ENCODE assay signal across 17 cellular contexts in the genomic region with DNA sequence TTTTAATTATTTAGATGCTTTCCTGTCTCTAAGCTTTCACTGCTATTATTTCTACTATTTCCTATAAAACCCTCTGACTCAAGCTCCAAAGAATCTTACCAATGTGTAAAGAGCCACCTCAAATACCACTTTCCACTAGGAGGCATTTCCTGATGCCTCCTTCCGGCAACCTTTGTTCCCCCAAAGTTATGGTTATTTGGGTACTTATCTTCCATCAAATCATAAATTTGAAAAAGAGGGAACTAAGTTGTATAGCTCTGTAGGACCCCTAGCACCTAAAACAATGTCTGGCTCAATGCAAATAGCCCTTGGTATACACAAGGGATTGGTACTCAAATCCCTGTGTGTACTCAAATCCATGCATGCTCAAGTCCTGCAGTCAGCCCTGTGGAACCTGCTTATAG.
DNase-seq lines count a peak whose midpoint lies in the region; TF ChIP-seq lines count a peak whose summit lies in the region.
"Had no signal": no experiment of that assay in that cellular context is flagged by ENCODE, and none has a peak within 500 bp of the region (broad histone marks: within the 10 kb centered on the region; RNA-seq: fewer than 3 reads in every experiment).

No MANE protein-coding gene starts in this region.

- H3K36me3 ChIP-seq in mesodermal cell (ENCODE audit: control insufficient read depth, insufficient read depth, low read length): peaks cover 5% of the 10 kb centered on the region
- H3K36me3 ChIP-seq: vagina had no signal

- peaks cover 19% of the 10 kb centered on the region for H3K4me1 Mint-ChIP-seq in chondrocyte (ENCODE audit: low read depth)
- H3K4me1 Mint-ChIP-seq: CD4-positive, CD25-positive, alpha-beta regulatory T cell; immature natural killer cell; nephron progenitor cell had no signal

- no peak overlapping the region for H3K4me3 Mint-ChIP-seq in chondrocyte (ENCODE audit: unreplicated experiment)
- H3K4me3 Mint-ChIP-seq: CD4-positive, CD25-positive, alpha-beta regulatory T cell; immature natural killer cell; nephron progenitor cell had no signal

- peaks cover 19% of the 10 kb centered on the region for H3K9me3 Mint-ChIP-seq in chondrocyte (ENCODE audit: low read depth)

- TF ChIP-seq CTCF in chondrocyte (IDR thresholded peaks at IDR 0.05): peak; percentile 25
- no peak for TF ChIP-seq CTCF in coronary artery (IDR thresholded peaks at IDR 0.05)

- WGBS in mesodermal cell (ENCODE audit: insufficient coverage in 2 of 2), 2 experiments: no CpG with 5 or more reads among the region's 1 CpG

- peak overlapping the region; percentile 32 for H3K27ac ChIP-seq in mesodermal cell (ENCODE audit: low read depth, low read length, severe bottlenecking)
- H3K27ac ChIP-seq in coronary artery: no peak overlapping the region
- H3K27ac ChIP-seq: ascending aorta, spleen, vagina had no signal

- H3K4me3 ChIP-seq in mesodermal cell (ENCODE audit: extremely low read depth, insufficient read depth, low read length, poor library complexity, severe bottlenecking) (no peak overlapping the region), coronary artery (no peak overlapping the region)
- H3K4me3 ChIP-seq: ascending aorta, spleen, vagina had no signal

- no peaks in the 10 kb centered on the region for H3K27me3 Mint-ChIP-seq in chondrocyte (ENCODE audit: low read depth)
- H3K27me3 Mint-ChIP-seq: CD4-positive, CD25-positive, alpha-beta regulatory T cell had no signal

- DNase-seq in EL: peak; percentile 79
- peak; percentile 83 for DNase-seq in M059J (ENCODE audit: low read depth)
- no peak for DNase-seq in chondrocyte (ENCODE audit: low spot score)
- DNase-seq in NOMO-1 (lab: John Stamatoyannopoulos, UW; ENCODE audit: unreplicated experiment in 2 of 2): no peak
- no peak for DNase-seq in stimulated activated CD4-positive, alpha-beta T cell treated with anti-CD3 and anti-CD28 coated beads, Interleukin-4, amount 100 ng/mL, for 1 hour
- no peak for DNase-seq in NCI-H748 treated with DMSO at 0.1 percent for 48 hours (lab: John Stamatoyannopoulos, UW)
- DNase-seq in coronary artery (ENCODE audit: low spot score): no peak
- DNase-seq: activated T-cell treated with anti-CD3 and anti-CD28 coated beads for 4 hours; CD4-positive, CD25-positive, alpha-beta regulatory T cell; immature natural killer cell; KG1; NCI-H2107; nephron progenitor cell; spleen had no signal

- peaks cover 5% of the 10 kb centered on the region for H3K9me3 ChIP-seq in mesodermal cell (ENCODE audit: control insufficient read depth, low read length)
- H3K9me3 ChIP-seq: ascending aorta, vagina had no signal

- peaks cover 20% of the 10 kb centered on the region for H3K36me3 Mint-ChIP-seq in chondrocyte (ENCODE audit: low read depth)

- peak overlapping the region; percentile 75 for H3K27ac Mint-ChIP-seq in chondrocyte (ENCODE audit: unreplicated experiment)
- H3K27ac Mint-ChIP-seq: CD4-positive, CD25-positive, alpha-beta regulatory T cell; immature natural killer cell; nephron progenitor cell had no signal

- H3K4me1 ChIP-seq in mesodermal cell (ENCODE audit: control insufficient read depth, insufficient read depth, low read length, poor library complexity, severe bottlenecking): peaks cover 4% of the 10 kb centered on the region
- H3K4me1 ChIP-seq: ascending aorta, spleen, vagina had no signal

Comparison
In these comparisons a context has a peak if more than half of its experiments do, and no peak if none do; other contexts are left out.
1. DNase-seq: peak in EL (single experiment) and M059J (single experiment); none in chondrocyte (single experiment), NOMO-1 (0 of 2), stimulated activated CD4-positive, alpha-beta T cell treated with anti-CD3 and anti-CD28 coated beads, Interleukin-4, amount 100 ng/mL, for 1 hour (single experiment), NCI-H748 treated with DMSO at 0.1 percent for 48 hours (single experiment) and coronary artery (single experiment).